ENCODE assay signal across 26 cellular contexts in the genomic region with DNA sequence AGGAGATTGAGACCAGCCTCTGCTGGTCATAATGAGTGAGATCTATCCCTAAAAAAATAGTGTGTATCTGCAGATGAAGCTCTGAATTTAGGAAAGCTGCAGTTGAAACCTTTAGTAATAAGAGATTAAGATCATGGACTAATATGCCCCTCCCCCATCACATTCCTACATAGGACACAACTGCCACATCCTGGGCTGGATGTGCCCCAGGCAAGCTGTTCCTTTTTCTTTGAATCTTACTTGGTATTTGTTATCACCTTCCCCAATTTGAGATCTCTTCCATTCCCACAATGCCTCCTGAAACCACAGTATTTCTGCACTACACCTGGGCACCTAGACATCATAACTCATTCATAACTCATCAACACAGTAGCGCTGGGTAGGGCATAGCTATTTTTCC.
"Had no signal": no experiment of that assay in that cellular context is flagged by ENCODE, and none has a peak within 500 bp of the region (broad histone marks: within the 10 kb centered on the region; RNA-seq: fewer than 3 reads in every experiment).

No MANE protein-coding gene starts in this region.

- H3K36me3 ChIP-seq: neural progenitor cell, prostate gland, right atrium auricular region had no signal

- H3K9ac ChIP-seq: neural progenitor cell, parathyroid adenoma had no signal

- H3K9me3 ChIP-seq: esophagus squamous epithelium, lower lobe of right lung, prostate gland, right atrium auricular region, suprapubic skin, transverse colon, vagina had no signal

- H3K4me2 ChIP-seq: neural progenitor cell, smooth muscle cell had no signal

- H3K36me3 Mint-ChIP-seq: memory B cell; naive thymus-derived CD4-positive, alpha-beta T cell had no signal

- H3K27me3 Mint-ChIP-seq: memory B cell; stimulated activated naive CD8-positive, alpha-beta T cell treated with anti-CD3 and anti-CD28 coated beads, Interleukin-15, amount 100 ng/mL, for 72 hours had no signal

- H3K4me3 Mint-ChIP-seq: memory B cell; naive thymus-derived CD4-positive, alpha-beta T cell; nephron; neural progenitor cell; stimulated activated naive CD8-positive, alpha-beta T cell treated with anti-CD3 and anti-CD28 coated beads, Interleukin-15, amount 100 ng/mL, for 72 hours had no signal

- H3K27ac ChIP-seq: coronary artery, esophagus squamous epithelium, lower lobe of right lung, neural progenitor cell, parathyroid adenoma, prostate gland, right atrium auricular region, suprapubic skin, transverse colon, vagina had no signal

- H3K79me2 ChIP-seq: parathyroid adenoma had no signal

- H3K4me1 ChIP-seq: esophagus squamous epithelium, lower lobe of right lung, neural progenitor cell, parathyroid adenoma, prostate gland, suprapubic skin, transverse colon, vagina had no signal

- H3K4me3 ChIP-seq: coronary artery, esophagus squamous epithelium, lower lobe of right lung, neural progenitor cell, prostate gland, right atrium auricular region, smooth muscle cell, suprapubic skin, transverse colon, vagina had no signal

- H3K9me3 Mint-ChIP-seq: nephron, neural progenitor cell had no signal

- DNase-seq: dermis blood vessel endothelial cell; effector memory CD4-positive, alpha-beta T cell; erythroblast; esophagus squamous epithelium; left ventricle myocardium superior; lower lobe of right lung; midbrain; naive thymus-derived CD4-positive, alpha-beta T cell; stimulated activated CD4-positive, alpha-beta T cell treated with anti-CD3 and anti-CD28 coated beads, Interleukin-12 subunit alpha, Interleukin-12 subunit beta, amount 100 ng/mL, for 4 hours; stimulated activated CD4-positive, alpha-beta T cell treated with anti-CD3 and anti-CD28 coated beads, Interleukin-1b, Interleukin-23, amount 100 ng/mL, for 48 hours; stimulated activated CD4-positive, alpha-beta T cell treated with anti-CD3 and anti-CD28 coated beads, Interleukin-4, amount 100 ng/mL, for 1 hour; stimulated activated CD8-positive, alpha-beta memory T cell treated with anti-CD3 and anti-CD28 coated beads, Interleukin-4, amount 100 ng/mL, for 48 hours; stimulated activated naive CD4-positive, alpha-beta T cell; stimulated activated naive CD8-positive, alpha-beta T cell treated with anti-CD3 and anti-CD28 coated beads, Interleukin-15, amount 100 ng/mL, for 72 hours; transverse colon had no signal

- ATAC-seq: left ventricle myocardium superior; lower lobe of right lung; naive thymus-derived CD4-positive, alpha-beta T cell; sciatic nerve; stimulated activated naive CD8-positive, alpha-beta T cell treated with anti-CD3 and anti-CD28 coated beads, Interleukin-15, amount 100 ng/mL, for 72 hours had no signal

- H3K27me3 ChIP-seq: esophagus squamous epithelium, neural progenitor cell, right atrium auricular region, suprapubic skin, transverse colon, vagina had no signal

- H2AFZ ChIP-seq: neural progenitor cell, parathyroid adenoma had no signal

- H3K4me1 Mint-ChIP-seq: memory B cell; naive thymus-derived CD4-positive, alpha-beta T cell; nephron; neural progenitor cell; stimulated activated naive CD8-positive, alpha-beta T cell treated with anti-CD3 and anti-CD28 coated beads, Interleukin-15, amount 100 ng/mL, for 72 hours had no signal

- H3K27ac Mint-ChIP-seq: memory B cell; naive thymus-derived CD4-positive, alpha-beta T cell; nephron; neural progenitor cell; stimulated activated naive CD8-positive, alpha-beta T cell treated with anti-CD3 and anti-CD28 coated beads, Interleukin-15, amount 100 ng/mL, for 72 hours had no signal
